11 cellular contexts compared by ENCODE assay signal in genomic region chr7:50869108-50869716, GRCh38.
DNase-seq lines count a peak whose midpoint lies in the region; ATAC-seq and TF ChIP-seq lines count a peak whose summit lies in the region.
"Had no signal": no experiment of that assay in that cellular context is flagged by ENCODE, and none has a peak within 500 bp of the region (broad histone marks: within the 10 kb centered on the region; RNA-seq: fewer than 3 reads in every experiment).

No MANE protein-coding gene starts in this region.

- ATAC-seq in HG02588 (IDR thresholded peaks at IDR 0.05; ENCODE audit: unreplicated experiment), result no peak
- ATAC-seq: activated CD8-positive, alpha-beta T cell treated with anti-CD3 and anti-CD28 coated beads, Interleukin-2, amount 10 ng/mL, durations not matched to agents 7 days and 5 days; lower lobe of right lung had no signal

- no peaks in the 10 kb centered on the region for H3K36me3 ChIP-seq in Peyer's patch
- H3K36me3 ChIP-seq: lower lobe of right lung had no signal

- no peaks in the 10 kb centered on the region for H3K4me1 ChIP-seq in Peyer's patch
- H3K4me1 ChIP-seq: lower lobe of right lung had no signal

- peak; percentile 52 for DNase-seq in LoVo (ENCODE audit: low spot score)
- DNase-seq in coronary artery (ENCODE audit: low spot score), result no peak
- DNase-seq in kidney glomerular epithelial cell (lab: John Stamatoyannopoulos, UW), result peak; percentile 93
- no peak for DNase-seq in activated gamma-delta T cell treated with Interleukin-2 at 50 U/mL for 16 hours
- no peak for DNase-seq in NCI-H69 (lab: John Stamatoyannopoulos, UW)
- no peak for DNase-seq in Peyer's patch
- DNase-seq: activated CD8-positive, alpha-beta T cell treated with anti-CD3 and anti-CD28 coated beads, Interleukin-2, amount 10 ng/mL, durations not matched to agents 7 days and 5 days; lower lobe of right lung; stimulated activated CD4-positive, alpha-beta T cell treated with anti-CD3 and anti-CD28 coated beads, Interleukin-15, amount 100 ng/mL, for 24 hours had no signal

- TF ChIP-seq CTCF in 22Rv1 (IDR thresholded peaks at IDR 0.05), result no peak
- TF ChIP-seq CTCF in coronary artery (IDR thresholded peaks at IDR 0.05), result no peak
- no peak for TF ChIP-seq CTCF in Peyer's patch (IDR thresholded peaks at IDR 0.05)

- no peaks in the 10 kb centered on the region for H3K27me3 ChIP-seq in Peyer's patch

- no peaks in the 10 kb centered on the region for H3K9me3 ChIP-seq in Peyer's patch
- H3K9me3 ChIP-seq: lower lobe of right lung had no signal

- H3K4me3 ChIP-seq in coronary artery (peak overlapping the region; percentile 13), Peyer's patch (no peak overlapping the region)
- H3K4me3 ChIP-seq: lower lobe of right lung had no signal

- no peak for TF ChIP-seq POLR2A in Peyer's patch (IDR thresholded peaks at IDR 0.05)

- peak overlapping the region; percentile 57 for H3K27ac ChIP-seq in 22Rv1
- peak overlapping the region in 1 of 2 donors; percentile 26 for H3K27ac ChIP-seq in coronary artery
- no peak overlapping the region for H3K27ac ChIP-seq in Peyer's patch
- H3K27ac ChIP-seq: lower lobe of right lung had no signal

Comparison
In these comparisons a context has a peak if more than half of its experiments do, and no peak if none do; other contexts are left out.
1. DNase-seq: peak in LoVo (single experiment) and kidney glomerular epithelial cell (single experiment); none in coronary artery (single experiment), activated gamma-delta T cell treated with Interleukin-2 at 50 U/mL for 16 hours (single experiment), NCI-H69 (single experiment) and Peyer's patch (0 of 3).